Comparison of ENCODE assay signal across 1 cellular context in the genomic region with DNA sequence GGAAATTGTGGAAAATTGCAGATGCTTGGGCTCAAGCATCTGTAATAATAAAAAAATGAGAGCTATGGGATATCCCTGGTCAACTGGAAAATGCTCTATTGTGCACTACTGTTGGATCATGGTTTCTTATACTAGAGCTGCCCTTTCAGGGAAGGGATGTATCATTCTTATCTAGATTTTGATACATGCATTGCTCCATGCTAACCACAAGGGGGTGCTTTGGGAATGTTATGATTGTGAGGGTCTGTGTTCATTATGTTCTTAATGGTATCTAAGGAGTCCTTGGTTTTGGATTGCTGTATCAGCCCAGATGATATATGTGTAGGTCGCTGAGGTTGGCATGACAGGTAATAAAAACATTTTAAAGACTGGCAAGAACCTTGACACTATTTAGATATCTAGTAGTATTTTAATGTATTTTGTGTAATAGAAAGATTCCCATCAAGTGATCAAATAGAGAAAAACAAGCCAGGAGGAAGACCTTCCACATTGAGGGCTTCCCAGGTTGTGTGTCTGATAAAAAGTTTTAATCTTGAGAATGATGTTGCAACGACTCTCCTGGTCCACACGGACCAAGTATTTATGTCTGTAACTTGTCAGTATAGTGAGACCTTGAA.
TF ChIP-seq lines count a peak whose summit lies in the region.

No MANE protein-coding gene starts in this region.

TF ChIP-seq in endothelial cell of umbilical vein, 7 proteins besides CTCF, POLR2A, EP300 and RAD21:
- TF ChIP-seq GATA2 (IDR thresholded peaks at IDR 0.05; ENCODE audit: insufficient read depth, insufficient read length, low read depth, low read length) (no peak), JUN (IDR thresholded peaks at IDR 0.05; ENCODE audit: borderline replicate concordance, insufficient read depth, insufficient read length, low read depth) (no peak), POLR2AphosphoS5 (IDR thresholded peaks at IDR 0.05; ENCODE audit: insufficient read depth, low read depth, low read length) (no peak), MAX (IDR thresholded peaks at IDR 0.05; ENCODE audit: insufficient read depth, insufficient read length) (no peak), FOS (IDR thresholded peaks at IDR 0.05; ENCODE audit: borderline replicate concordance, insufficient read depth, low read length) (no peak), MYC (IDR thresholded peaks at IDR 0.05; ENCODE audit: low read depth, low read length) (no peak), EZH2 (IDR thresholded peaks at IDR 0.05; ENCODE audit: borderline replicate concordance, low read depth, low read length, severe bottlenecking) (no peak)
TF ChIP-seq in endothelial cell of umbilical vein: peak in this region for 0.
